ENCODE assay signal across 8 cellular contexts in genomic region chr12:50825372-50825838, GRCh38. TPM values are rescaled to one million over a fixed set of nuclear protein-coding genes. Genes with fewer than 3 reads are reported as not detected.
DNase-seq lines count a peak whose midpoint lies in the region; ATAC-seq and TF ChIP-seq lines count a peak whose summit lies in the region.

No MANE protein-coding gene starts in this region.

- POLR2A ChIA-PET in activated CD4-positive, alpha-beta T cell treated with anti-CD3 and anti-CD28 coated beads for 36 hours (lab: Charles Lee) = interaction anchor here (0.7 to 1.4 kb wide), 3 partner anchors 60 to 218 kb away, joined by 3 to 8 read pairs (median 3); partner anchors contain the start of gene SLC11A2
- POLR2A ChIA-PET in activated CD8-positive, alpha-beta T cell treated with anti-CD3 and anti-CD28 coated beads for 36 hours (lab: Charles Lee) = interaction anchor here (0.8 to 1.1 kb wide), 3 partner anchors 61 to 162 kb away, joined by 3 to 6 read pairs (median 3); partner anchors contain the start of gene ATF1

- intact Hi-C loops in activated CD4-positive, alpha-beta T cell treated with anti-CD3 and anti-CD28 coated beads for 36 hours (cut with DNase I, micrococcal nuclease) = loop anchor here (1.0 to 10.0 kb wide), 10 partner anchors 60 to 516 kb away; partner anchors contain the start of genes ATF1 (in 1 of the 2), LETMD1 (in 1 of the 2), SLC11A2 (in 1 of the 2) and TFCP2 (in 1 of the 2)
- intact Hi-C loops in activated CD8-positive, alpha-beta T cell treated with anti-CD3 and anti-CD28 coated beads for 36 hours (cut with micrococcal nuclease) = loop anchor here (1.0 to 10.0 kb wide), 2 partner anchors 169 to 203 kb away; no protein-coding TSS in a partner anchor

- no peaks in the 10 kb centered on the region for H3K9me3 Mint-ChIP-seq in activated CD4-positive, alpha-beta T cell treated with anti-CD3 and anti-CD28 coated beads for 36 hours (ENCODE audit: low read depth)
- no peaks in the 10 kb centered on the region for H3K9me3 Mint-ChIP-seq in activated CD8-positive, alpha-beta T cell treated with anti-CD3 and anti-CD28 coated beads for 36 hours

- no peak overlapping the region for H3K4me3 Mint-ChIP-seq in activated CD4-positive, alpha-beta T cell treated with anti-CD3 and anti-CD28 coated beads for 36 hours
- H3K4me3 Mint-ChIP-seq in activated CD8-positive, alpha-beta T cell treated with anti-CD3 and anti-CD28 coated beads for 36 hours = no peak overlapping the region

- H3K27me3 Mint-ChIP-seq in activated CD4-positive, alpha-beta T cell treated with anti-CD3 and anti-CD28 coated beads for 36 hours = no peaks in the 10 kb centered on the region
- no peaks in the 10 kb centered on the region for H3K27me3 Mint-ChIP-seq in activated CD8-positive, alpha-beta T cell treated with anti-CD3 and anti-CD28 coated beads for 36 hours

- CTCF ChIA-PET in activated CD4-positive, alpha-beta T cell treated with anti-CD3 and anti-CD28 coated beads for 36 hours (lab: Charles Lee) = interaction anchor here (0.6 to 4.9 kb wide), 21 partner anchors 9 to 731 kb away, joined by 3 to 41 read pairs (median 4); partner anchors contain the start of gene SLC11A2
- CTCF ChIA-PET in activated CD8-positive, alpha-beta T cell treated with anti-CD3 and anti-CD28 coated beads for 36 hours (lab: Charles Lee) = interaction anchor here (0.5 to 4.3 kb wide), 19 partner anchors 8 to 526 kb away, joined by 3 to 43 read pairs (median 4); partner anchors contain the start of genes ATF1 and SLC11A2

- H3K4me1 Mint-ChIP-seq in activated CD4-positive, alpha-beta T cell treated with anti-CD3 and anti-CD28 coated beads for 36 hours = peaks cover 6% of the 10 kb centered on the region
- H3K4me1 Mint-ChIP-seq in activated CD8-positive, alpha-beta T cell treated with anti-CD3 and anti-CD28 coated beads for 36 hours (ENCODE audit: low read depth) = peaks cover 8% of the 10 kb centered on the region

- H3K27ac Mint-ChIP-seq in activated CD4-positive, alpha-beta T cell treated with anti-CD3 and anti-CD28 coated beads for 36 hours = peak overlapping the region; percentile 35
- peak overlapping the region; percentile 71 for H3K27ac Mint-ChIP-seq in activated CD8-positive, alpha-beta T cell treated with anti-CD3 and anti-CD28 coated beads for 36 hours

- no peak for DNase-seq in activated CD4-positive, alpha-beta T cell treated with anti-CD3 and anti-CD28 coated beads for 36 hours
- DNase-seq in activated CD4-positive, alpha-beta T cell treated with anti-CD3 and anti-CD28 coated beads, Interleukin-2, amount 50 U/mL, for 1 hour = no peak
- DNase-seq in NCI-H2029 treated with DMSO at 0.1 percent for 48 hours (lab: John Stamatoyannopoulos, UW) (peak; percentile 18), germinal center (ENCODE audit: low spot score) (peak; percentile 34), pulmonary artery endothelial cell (ENCODE audit: low read depth, low spot score) (peak; percentile 43)
- DNase-seq in activated CD8-positive, alpha-beta T cell treated with anti-CD3 and anti-CD28 coated beads for 36 hours = no peak
- no peak for DNase-seq in stimulated activated CD4-positive, alpha-beta T cell treated with anti-CD3 and anti-CD28 coated beads, Interleukin-2, amount 100 ng/mL, for 48 hours

- peak; percentile 75 for TF ChIP-seq CTCF in activated CD8-positive, alpha-beta T cell treated with anti-CD3 and anti-CD28 coated beads for 36 hours (IDR thresholded peaks at IDR 0.05)

- peak; percentile 61 for ATAC-seq in activated CD4-positive, alpha-beta T cell treated with anti-CD3 and anti-CD28 coated beads for 36 hours
- peak; percentile 74 for ATAC-seq in activated CD8-positive, alpha-beta T cell treated with anti-CD3 and anti-CD28 coated beads for 36 hours
- no peak for ATAC-seq in GM21515 (IDR thresholded peaks at IDR 0.05; ENCODE audit: unreplicated experiment)

- H3K36me3 Mint-ChIP-seq in activated CD4-positive, alpha-beta T cell treated with anti-CD3 and anti-CD28 coated beads for 36 hours (ENCODE audit: low read depth) = no peaks in the 10 kb centered on the region
- no peaks in the 10 kb centered on the region for H3K36me3 Mint-ChIP-seq in activated CD8-positive, alpha-beta T cell treated with anti-CD3 and anti-CD28 coated beads for 36 hours (ENCODE audit: low read depth)

RNA-seq across cellular contexts. Expression of gene TMPRSS12, which starts 17.3 kb away (rescaled TPM):
- not detected for total RNA-seq in activated CD4-positive, alpha-beta T cell treated with anti-CD3 and anti-CD28 coated beads for 36 hours
- total RNA-seq in activated CD8-positive, alpha-beta T cell treated with anti-CD3 and anti-CD28 coated beads for 36 hours = not detected
- total RNA-seq in pulmonary artery endothelial cell = not detected in 2 replicates

Comparison
In these comparisons a context has a peak if more than half of its experiments do, and no peak if none do; other contexts are left out.
1. DNase-seq: peak in NCI-H2029 treated with DMSO at 0.1 percent for 48 hours (single experiment), germinal center (single experiment) and pulmonary artery endothelial cell (single experiment); none in activated CD4-positive, alpha-beta T cell treated with anti-CD3 and anti-CD28 coated beads for 36 hours (single experiment), activated CD4-positive, alpha-beta T cell treated with anti-CD3 and anti-CD28 coated beads, Interleukin-2, amount 50 U/mL, for 1 hour (single experiment), activated CD8-positive, alpha-beta T cell treated with anti-CD3 and anti-CD28 coated beads for 36 hours (single experiment) and stimulated activated CD4-positive, alpha-beta T cell treated with anti-CD3 and anti-CD28 coated beads, Interleukin-2, amount 100 ng/mL, for 48 hours (0 of 2).